Comparison of ENCODE assay signal across 8 cellular contexts in genomic region chr2:55518846-55519167, GRCh38. TPM values are rescaled to one million over a fixed set of nuclear protein-coding genes. Genes with fewer than 3 reads are reported as not detected.
DNase-seq lines count a peak whose midpoint lies in the region; ATAC-seq and TF ChIP-seq lines count a peak whose summit lies in the region.

No MANE protein-coding gene starts in this region.

- 5 to 39% methylated on average over 4 to 9 of the region's 9 CpGs for WGBS in gastroesophageal sphincter (ENCODE audit: low coverage in 1 of 2), 2 donors
- WGBS in ovary, 3 donors, result 4 to 17% (median 6%) methylated on average over 9 of the region's 9 CpGs

- peak overlapping the region; percentile 86 for H3K4me3 ChIP-seq in BE2C (ENCODE audit: low read depth, low read length)
- H3K4me3 ChIP-seq in WERI-Rb-1 (ENCODE audit: low read depth, low read length), result peak overlapping the region; percentile 91
- peak overlapping the region; percentile 79 to 92 for H3K4me3 ChIP-seq in gastroesophageal sphincter
- H3K4me3 ChIP-seq in ovary, result peak overlapping the region; percentile 65

- H3K4me1 ChIP-seq in BE2C (no peaks in the 10 kb centered on the region), gastroesophageal sphincter (peaks cover 0 to 26% (median 4%) of the 10 kb centered on the region in 3 donors), ovary (ENCODE audit: insufficient read depth) (peaks cover 3% of the 10 kb centered on the region)

- DNase-seq in BE2C (no peak), WERI-Rb-1 (no peak), ovary (no peak), kidney tubule cell (ENCODE audit: low spot score) (no peak), omental fat pad (ENCODE audit: low spot score) (no peak)

- no peaks in the 10 kb centered on the region for H3K9me3 ChIP-seq in BE2C
- H3K9me3 ChIP-seq in WERI-Rb-1 (ENCODE audit: severe bottlenecking), result no peaks in the 10 kb centered on the region
- H3K9me3 ChIP-seq in gastroesophageal sphincter, result no peaks in the 10 kb centered on the region
- no peaks in the 10 kb centered on the region for H3K9me3 ChIP-seq in ovary

- H3K36me3 ChIP-seq in BE2C (no peaks in the 10 kb centered on the region), WERI-Rb-1 (peaks cover 6% of the 10 kb centered on the region), gastroesophageal sphincter (peaks cover 0 to 16% of the 10 kb centered on the region in 2 donors), ovary (no peaks in the 10 kb centered on the region)

- no peaks in the 10 kb centered on the region for H3K27me3 ChIP-seq in BE2C
- no peaks in the 10 kb centered on the region for H3K27me3 ChIP-seq in WERI-Rb-1 (ENCODE audit: insufficient read depth, low read depth, severe bottlenecking)
- H3K27me3 ChIP-seq in gastroesophageal sphincter, result no peaks in the 10 kb centered on the region
- no peaks in the 10 kb centered on the region for H3K27me3 ChIP-seq in ovary

- no peak for TF ChIP-seq EP300 in gastroesophageal sphincter (IDR thresholded peaks at IDR 0.05)
- no peak for TF ChIP-seq EP300 in ovary (IDR thresholded peaks at IDR 0.05)

- H3K27ac ChIP-seq in WERI-Rb-1, result peak overlapping the region; percentile 78
- peak overlapping the region; percentile 52 to 91 (median 90) for H3K27ac ChIP-seq in gastroesophageal sphincter
- H3K27ac ChIP-seq in ovary, result peak overlapping the region; percentile 62 to 80

- TF ChIP-seq POLR2A in gastroesophageal sphincter (IDR thresholded peaks at IDR 0.05) (no peak), ovary (IDR thresholded peaks at IDR 0.05) (no peak)

- ATAC-seq in GM18867 (IDR thresholded peaks at IDR 0.05; ENCODE audit: unreplicated experiment), result peak; percentile 18
- peak; percentile 5 for ATAC-seq in HG03439 (IDR thresholded peaks at IDR 0.05; ENCODE audit: unreplicated experiment)
- no peak for ATAC-seq in gastroesophageal sphincter
- no peak for ATAC-seq in omental fat pad (ENCODE audit: low FRiP score)

- intact Hi-C loops in ovary (cut with DNase I), result no loop called here

- TF ChIP-seq CTCF in BE2C (IDR thresholded peaks at IDR 0.05; ENCODE audit: low read depth, low read length) (no peak), WERI-Rb-1 (IDR thresholded peaks at IDR 0.05; ENCODE audit: low read depth, low read length) (no peak), gastroesophageal sphincter (IDR thresholded peaks at IDR 0.05) (no peak), ovary (IDR thresholded peaks at IDR 0.05) (no peak), omental fat pad (IDR thresholded peaks at IDR 0.05) (no peak)

RNA-seq across cellular contexts. Expression of gene CFAP36, which starts 0.7 kb away (rescaled TPM):
- 11.2 TPM for polyA plus RNA-seq in BE2C (2012; ENCODE audit: insufficient read depth, insufficient read length, low read depth)
- 10 to 100 TPM; 27.7 to 49.3 (median 43.6) TPM for total RNA-seq in gastroesophageal sphincter
- 10 to 100 TPM; 30.5 to 61.1 (median 50.7) TPM for total RNA-seq in ovary
- 10 to 100 TPM; 59.9 to 64.7 TPM for polyA plus RNA-seq in ovary
- 10 to 100 TPM; 13.8 to 18.6 (median 17.4) TPM for total RNA-seq in omental fat pad

Comparison
In these comparisons a context has a peak if more than half of its experiments do, and no peak if none do; other contexts are left out.
1. ATAC-seq: peak in GM18867 (single experiment) and HG03439 (single experiment); none in gastroesophageal sphincter (single experiment) and omental fat pad (single experiment).
2. Peak in every context shown above with its lines, with median percentiles within 50 percentile points of each other: H3K4me3 ChIP-seq and H3K27ac ChIP-seq.